In the genomic region with DNA sequence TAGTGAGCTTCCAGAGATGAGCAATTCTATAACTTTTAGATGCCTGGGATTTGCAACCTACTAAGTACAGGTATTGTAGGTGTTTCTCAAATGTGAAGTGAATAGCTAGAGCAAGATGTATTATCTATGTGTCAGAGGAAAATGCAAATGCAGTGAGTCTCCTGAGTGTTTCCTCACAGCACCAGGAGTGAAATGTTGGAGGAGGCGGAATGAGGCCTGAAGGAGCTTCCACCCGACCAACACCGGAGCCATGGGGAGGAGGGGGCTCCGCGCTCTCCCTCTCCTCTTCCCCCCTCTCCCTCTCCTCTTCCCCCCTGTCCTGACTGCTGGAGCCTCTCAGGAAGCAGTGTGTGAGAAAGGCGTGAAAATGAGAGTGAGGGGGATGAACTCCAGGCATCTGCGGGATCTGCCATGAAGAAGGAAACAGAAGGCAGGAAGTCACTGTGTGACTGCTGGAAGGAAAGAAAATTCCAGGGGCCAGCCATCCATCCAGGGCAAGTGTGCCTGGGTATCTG, we compare ENCODE assay signal across 17 cellular contexts.
A peak's percentile ranks its signal among the peaks of the same experiment; 100 is the strongest.
DNase-seq lines count a peak whose midpoint lies in the region; ATAC-seq and TF ChIP-seq lines count a peak whose summit lies in the region.
"Had no signal": no experiment of that assay in that cellular context is flagged by ENCODE, and none has a peak within 500 bp of the region (broad histone marks: within the 10 kb centered on the region; RNA-seq: fewer than 3 reads in every experiment).

No MANE protein-coding gene starts in this region.

- H2AFZ ChIP-seq in GM23338: no peak overlapping the region
- H2AFZ ChIP-seq in neuronal stem cell (ENCODE audit: low read length): no peak overlapping the region

- H4K91ac ChIP-seq in neuronal stem cell (ENCODE audit: low read depth, low read length, poor library complexity): no peak overlapping the region

- H2AK5ac ChIP-seq in mesendoderm (ENCODE audit: low read length) (no peak overlapping the region), neuronal stem cell (ENCODE audit: low read depth, low read length) (no peak overlapping the region)

- H3K9me2 ChIP-seq in GM23338 (ENCODE audit: insufficient read depth): no peaks in the 10 kb centered on the region

- H3K27ac ChIP-seq in GM23338 (ENCODE audit: low read depth) (no peak overlapping the region), mesendoderm (ENCODE audit: low read depth, low read length) (no peak overlapping the region), neuronal stem cell (replicated peaks; ENCODE audit: low read length) (no peak overlapping the region), left lung (no peak overlapping the region)
- H3K27ac ChIP-seq: A549; BLaER1 treated with 17β-estradiol and CSF1 and Interleukin-3, amounts not matched to agents 10 nM and 100 nM had no signal

- H3K27me3 Mint-ChIP-seq in GM23338 (ENCODE audit: insufficient read depth, low read depth, poor library complexity) (peaks cover 5% of the 10 kb centered on the region), endothelial cell (ENCODE audit: unreplicated experiment) (peaks cover 1% of the 10 kb centered on the region)

- H2BK12ac ChIP-seq in neuronal stem cell (ENCODE audit: low read length): no peak overlapping the region

- H3K36me3 ChIP-seq in GM23338 (ENCODE audit: insufficient read depth) (no peaks in the 10 kb centered on the region), mesendoderm (ENCODE audit: control insufficient read depth, insufficient read depth, low read length) (no peaks in the 10 kb centered on the region), neuronal stem cell (replicated peaks in 1 of 2; ENCODE audit: control insufficient read depth in 2 of 2, insufficient read depth in 2 of 2, low read length in 2 of 2) (no peaks in the 10 kb centered on the region), left lung (no peaks in the 10 kb centered on the region)
- H3K36me3 ChIP-seq: BE2C had no signal

- no CpG with 5 or more reads among the region's 7 CpGs for WGBS in mesendoderm (ENCODE audit: extremely low coverage, insufficient coverage, low lambda C conversion rate)
- no CpG with 5 or more reads among the region's 7 CpGs for WGBS in neuronal stem cell (ENCODE audit: extremely low coverage in 2 of 2, insufficient read length in 2 of 2, insufficient replicate concordance in 1 of 2), 2 donors

- peaks cover 21% of the 10 kb centered on the region for H3K36me3 Mint-ChIP-seq in GM23338 (ENCODE audit: low read depth)
- H3K36me3 Mint-ChIP-seq in endothelial cell (ENCODE audit: low read depth, unreplicated experiment): peaks cover 16% of the 10 kb centered on the region
- H3K36me3 Mint-ChIP-seq: CD14-positive monocyte had no signal

- H3K9me3 ChIP-seq in neuronal stem cell (replicated peaks in 1 of 2; ENCODE audit: control insufficient read depth in 2 of 2, insufficient read depth in 1 of 2, low read depth in 1 of 2, low read length in 2 of 2) (peaks cover 2 to 6% of the 10 kb centered on the region in 2 donors), left lung (no peaks in the 10 kb centered on the region)
- H3K9me3 ChIP-seq: BE2C had no signal

- ATAC-seq in GM23338 (peak; percentile 31; the same call in 2 of the 3 replicates), left lung (no peak)

- H3K9me3 Mint-ChIP-seq in GM23338 (peaks cover 28% of the 10 kb centered on the region), endothelial cell (ENCODE audit: unreplicated experiment) (peaks cover 8% of the 10 kb centered on the region)

- H3K4me1 ChIP-seq in GM23338 (ENCODE audit: insufficient read depth) (no peaks in the 10 kb centered on the region), mesendoderm (ENCODE audit: control insufficient read depth, low read depth, low read length) (peaks cover 3% of the 10 kb centered on the region), neuronal stem cell (ENCODE audit: control insufficient read depth in 2 of 2, insufficient read depth in 1 of 2, low read depth in 1 of 2, low read length in 2 of 2) (no peaks in the 10 kb centered on the region), left lung (no peaks in the 10 kb centered on the region)
- H3K4me1 ChIP-seq: A549, BE2C had no signal

- peak overlapping the region; percentile 67 for H3K56ac ChIP-seq in mesendoderm (ENCODE audit: low read length)

- no peak overlapping the region for H4K5ac ChIP-seq in mesendoderm (ENCODE audit: low read length)

- H3K4me1 Mint-ChIP-seq in GM23338 (peaks cover 6% of the 10 kb centered on the region), endothelial cell (ENCODE audit: unreplicated experiment) (peaks cover 16% of the 10 kb centered on the region)
- H3K4me1 Mint-ChIP-seq: CD14-positive monocyte had no signal

- no peaks in the 10 kb centered on the region for H3K79me1 ChIP-seq in mesendoderm (ENCODE audit: low read length)
- no peaks in the 10 kb centered on the region for H3K79me1 ChIP-seq in neuronal stem cell (ENCODE audit: low read depth, low read length)

- H3K18ac ChIP-seq in mesendoderm (ENCODE audit: low read length) (no peak overlapping the region), neuronal stem cell (ENCODE audit: low read length) (peak overlapping the region; percentile 46)

- no peaks in the 10 kb centered on the region for H4K20me1 ChIP-seq in GM23338 (replicated peaks; ENCODE audit: insufficient read depth)
- H4K20me1 ChIP-seq: BLaER1 treated with 17β-estradiol and CSF1 and Interleukin-3, amounts not matched to agents 10 nM and 100 nM had no signal

- H3K27me3 ChIP-seq in GM23338 (ENCODE audit: insufficient read depth): no peaks in the 10 kb centered on the region
- no peaks in the 10 kb centered on the region for H3K27me3 ChIP-seq in mesendoderm (ENCODE audit: insufficient read depth, low read length, poor library complexity)
- H3K27me3 ChIP-seq in neuronal stem cell (ENCODE audit: control insufficient read depth in 3 of 3, insufficient read depth in 3 of 3, low read depth in 1 of 3, low read length in 3 of 3): no peaks in the 10 kb centered on the region
- H3K27me3 ChIP-seq in left lung: no peaks in the 10 kb centered on the region
- H3K27me3 ChIP-seq: BE2C; BLaER1 treated with 17β-estradiol and CSF1 and Interleukin-3, amounts not matched to agents 10 nM and 100 nM had no signal

- H3K9ac ChIP-seq in mesendoderm (ENCODE audit: low read length) (no peak overlapping the region), neuronal stem cell (ENCODE audit: low read depth, low read length, poor library complexity) (peak overlapping the region; percentile 45)
- H3K9ac ChIP-seq: BLaER1 treated with 17β-estradiol and CSF1 and Interleukin-3, amounts not matched to agents 10 nM and 100 nM had no signal

- no peak overlapping the region for H3K23ac ChIP-seq in mesendoderm (ENCODE audit: low read length)
- H3K23ac ChIP-seq in neuronal stem cell (ENCODE audit: low read depth, low read length, poor library complexity): no peak overlapping the region

- DNase-seq in GM23338 (ENCODE audit: low spot score): no peak
- DNase-seq in endothelial cell (ENCODE audit: low spot score): peak; percentile 25
- peak; percentile 75 for DNase-seq in mesendoderm
- DNase-seq in neuronal stem cell (ENCODE audit: low spot score): no peak
- DNase-seq in foreskin melanocyte: no peak
- DNase-seq in left lung: no peak
- no peak for DNase-seq in NCI-H748 (lab: John Stamatoyannopoulos, UW; ENCODE audit: unreplicated experiment)
- DNase-seq: AML-193; Calu3; CD4-positive, alpha-beta T cell; COR-L47; DMS79 treated with DMSO at 0.1 percent for 48 hours; HCEC 1CT had no signal

- H3K4me3 Mint-ChIP-seq in GM23338 (no peak overlapping the region), endothelial cell (ENCODE audit: unreplicated experiment) (peak overlapping the region; percentile 16)
- H3K4me3 Mint-ChIP-seq: CD14-positive monocyte; CD4-positive, alpha-beta T cell had no signal

- TF ChIP-seq CTCF in GM23338 (conservative IDR thresholded peaks at IDR 0.05; ENCODE audit: low read depth in 2 of 2) (no peak), endothelial cell (IDR thresholded peaks at IDR 0.05; ENCODE audit: unreplicated experiment) (no peak), left lung (IDR thresholded peaks at IDR 0.05) (no peak)

- H3K79me2 ChIP-seq in GM23338 (replicated peaks; ENCODE audit: insufficient read depth) (no peaks in the 10 kb centered on the region), mesendoderm (ENCODE audit: control insufficient read depth, insufficient read depth, low read length) (no peaks in the 10 kb centered on the region)

- no peak overlapping the region for H2BK15ac ChIP-seq in mesendoderm (replicated peaks; ENCODE audit: low read depth)
- H2BK15ac ChIP-seq in neuronal stem cell (ENCODE audit: low read length): no peak overlapping the region

- H3K27ac Mint-ChIP-seq in GM23338 (no peak overlapping the region), endothelial cell (ENCODE audit: unreplicated experiment) (peak overlapping the region; percentile 82)
- H3K27ac Mint-ChIP-seq: CD14-positive monocyte; CD4-positive, alpha-beta T cell had no signal

- no peak overlapping the region for H2BK120ac ChIP-seq in mesendoderm (ENCODE audit: low read depth, low read length)
- H2BK120ac ChIP-seq in neuronal stem cell (ENCODE audit: low read depth, low read length): no peak overlapping the region

- H3K14ac ChIP-seq in neuronal stem cell (ENCODE audit: low read length): no peak overlapping the region

- H4K8ac ChIP-seq in mesendoderm (ENCODE audit: low read depth, low read length) (no peak overlapping the region), neuronal stem cell (ENCODE audit: low read depth, low read length) (no peak overlapping the region)

- no peak overlapping the region for H3K4me3 ChIP-seq in GM23338
- H3K4me3 ChIP-seq in mesendoderm (ENCODE audit: low read length): no peak overlapping the region
- no peak overlapping the region for H3K4me3 ChIP-seq in neuronal stem cell (ENCODE audit: low read length in 2 of 2)
- H3K4me3 ChIP-seq in left lung: no peak overlapping the region
- H3K4me3 ChIP-seq: A549; BLaER1 treated with 17β-estradiol and CSF1 and Interleukin-3, amounts not matched to agents 10 nM and 100 nM had no signal

- intact Hi-C loops in left lung (cut with DNase I): no loop called here

- H2BK5ac ChIP-seq in mesendoderm (ENCODE audit: low read length): no peak overlapping the region
- no peak overlapping the region for H2BK5ac ChIP-seq in neuronal stem cell (ENCODE audit: low read length)

- H3K4me2 ChIP-seq in GM23338 (no peak overlapping the region), mesendoderm (ENCODE audit: low read length) (no peak overlapping the region), neuronal stem cell (ENCODE audit: insufficient read depth, low read length, poor library complexity, severe bottlenecking) (no peak overlapping the region)
- H3K4me2 ChIP-seq: A549; BLaER1 treated with 17β-estradiol and CSF1 and Interleukin-3, amounts not matched to agents 10 nM and 100 nM had no signal

- no peak overlapping the region for H3K4ac ChIP-seq in mesendoderm (ENCODE audit: low read depth, low read length)
- H3K4ac ChIP-seq in neuronal stem cell (ENCODE audit: low read length): no peak overlapping the region

- H3F3A ChIP-seq in GM23338 (replicated peaks; ENCODE audit: low read depth): no peaks in the 10 kb centered on the region

TF ChIP-seq in GM23338, 12 proteins besides CTCF, POLR2A, EP300 and RAD21 (continues in another document):
- TF ChIP-seq STAT1 (IDR thresholded peaks at IDR 0.05; ENCODE audit: unreplicated experiment) (no peak), EZH2phosphoT487 (IDR thresholded peaks at IDR 0.05; ENCODE audit: unreplicated experiment) (no peak), POLR2AphosphoS5 (IDR thresholded peaks at IDR 0.05; ENCODE audit: low read depth) (no peak), JUNB (IDR thresholded peaks at IDR 0.05; ENCODE audit: unreplicated experiment) (no peak), CREB1 (CRISPR knock-in tag; IDR thresholded peaks at IDR 0.05; ENCODE audit: low read depth) (no peak)

Comparison
In these comparisons a context has a peak if more than half of its experiments do, and no peak if none do; other contexts are left out.
1. DNase-seq: peak in endothelial cell (single experiment) and mesendoderm (single experiment); none in GM23338 (single experiment), neuronal stem cell (single experiment), foreskin melanocyte (single experiment), left lung (0 of 2) and NCI-H748 (single experiment).